ENCODE assay signal across 21 cellular contexts in genomic region chr12:131266591-131267467, GRCh38.
"Had no signal": no experiment of that assay in that cellular context is flagged by ENCODE, and none has a peak within 500 bp of the region (broad histone marks: within the 10 kb centered on the region; RNA-seq: fewer than 3 reads in every experiment).

No MANE protein-coding gene starts in this region.

- H3K27ac ChIP-seq: brain microvascular endothelial cell, neutrophil, pancreas, psoas muscle, right atrium auricular region, spleen, WERI-Rb-1 had no signal

- H3K9me3 ChIP-seq: left ventricle myocardium inferior, neutrophil, pancreas, psoas muscle, right atrium auricular region, spleen, tibial artery had no signal

- H3K4me1 Mint-ChIP-seq: activated CD4-positive, alpha-beta T cell treated with anti-CD3 and anti-CD28 coated beads, Interleukin-2, amount 10 ng/mL, durations not matched to agents 7 days and 5 days; immature natural killer cell; natural killer cell had no signal

- H3K36me3 ChIP-seq: brain microvascular endothelial cell, left ventricle myocardium inferior, neutrophil, pancreas, right atrium auricular region, spleen, tibial artery, WERI-Rb-1 had no signal

- H3K4me3 ChIP-seq: coronary artery, left ventricle myocardium inferior, pancreas, psoas muscle, right atrium auricular region, spleen, tibial artery had no signal

- H3K4me1 ChIP-seq: pancreas, psoas muscle, spleen had no signal

- H3K36me3 Mint-ChIP-seq: activated naive CD4-positive, alpha-beta T cell treated with anti-CD3 and anti-CD28 coated beads, Interleukin-2, amount 50 U/mL, for 72 hours; immature natural killer cell; natural killer cell had no signal

- H3K27ac Mint-ChIP-seq: activated CD4-positive, alpha-beta T cell treated with anti-CD3 and anti-CD28 coated beads, Interleukin-2, amount 10 ng/mL, durations not matched to agents 7 days and 5 days; activated CD8-positive, alpha-beta T cell treated with anti-CD3 and anti-CD28 coated beads, Interleukin-2, amount 10 ng/mL, durations not matched to agents 7 days and 5 days; immature natural killer cell; natural killer cell had no signal

- H3K27me3 ChIP-seq: brain microvascular endothelial cell, neutrophil, pancreas, right atrium auricular region, spleen, tibial artery had no signal

- H3K4me3 Mint-ChIP-seq: activated CD4-positive, alpha-beta T cell treated with anti-CD3 and anti-CD28 coated beads, Interleukin-2, amount 10 ng/mL, durations not matched to agents 7 days and 5 days; activated CD8-positive, alpha-beta T cell treated with anti-CD3 and anti-CD28 coated beads, Interleukin-2, amount 10 ng/mL, durations not matched to agents 7 days and 5 days; immature natural killer cell; natural killer cell had no signal

- ATAC-seq: activated CD8-positive, alpha-beta T cell treated with anti-CD3 and anti-CD28 coated beads, Interleukin-2, amount 10 ng/mL, durations not matched to agents 7 days and 5 days; activated naive CD4-positive, alpha-beta T cell treated with anti-CD3 and anti-CD28 coated beads, Interleukin-2, amount 50 U/mL, for 72 hours; natural killer cell; pancreas; psoas muscle had no signal

- H3K9me3 Mint-ChIP-seq: activated CD4-positive, alpha-beta T cell treated with anti-CD3 and anti-CD28 coated beads, Interleukin-2, amount 10 ng/mL, durations not matched to agents 7 days and 5 days; activated naive CD4-positive, alpha-beta T cell treated with anti-CD3 and anti-CD28 coated beads, Interleukin-2, amount 50 U/mL, for 72 hours; immature natural killer cell; natural killer cell had no signal

- H3K27me3 Mint-ChIP-seq: activated CD4-positive, alpha-beta T cell treated with anti-CD3 and anti-CD28 coated beads, Interleukin-2, amount 10 ng/mL, durations not matched to agents 7 days and 5 days had no signal

- DNase-seq: activated CD4-positive, alpha-beta T cell treated with anti-CD3 and anti-CD28 coated beads, Interleukin-2, amount 10 ng/mL, durations not matched to agents 7 days and 5 days; activated CD4-positive, CD25-positive, alpha-beta regulatory T cell treated with anti-CD3 and anti-CD28 coated beads, Interleukin-2, amount 50 U/mL, for 72 hours; activated CD8-positive, alpha-beta T cell treated with anti-CD3 and anti-CD28 coated beads, Interleukin-2, amount 10 ng/mL, durations not matched to agents 7 days and 5 days; activated T-cell treated with anti-CD3 and anti-CD28 coated beads, Interleukin-2, amount 50 U/mL, for 1 hour; aorta; brain microvascular endothelial cell; immature natural killer cell; left ventricle myocardium inferior; midbrain; natural killer cell; pancreas; psoas muscle; spleen; stimulated activated CD4-positive, alpha-beta T cell treated with anti-CD3 and anti-CD28 coated beads, Interleukin-4, amount 100 ng/mL, for 1 hour; stimulated activated naive CD4-positive, alpha-beta T cell; tibial artery; WERI-Rb-1 had no signal
